In the genomic region with DNA sequence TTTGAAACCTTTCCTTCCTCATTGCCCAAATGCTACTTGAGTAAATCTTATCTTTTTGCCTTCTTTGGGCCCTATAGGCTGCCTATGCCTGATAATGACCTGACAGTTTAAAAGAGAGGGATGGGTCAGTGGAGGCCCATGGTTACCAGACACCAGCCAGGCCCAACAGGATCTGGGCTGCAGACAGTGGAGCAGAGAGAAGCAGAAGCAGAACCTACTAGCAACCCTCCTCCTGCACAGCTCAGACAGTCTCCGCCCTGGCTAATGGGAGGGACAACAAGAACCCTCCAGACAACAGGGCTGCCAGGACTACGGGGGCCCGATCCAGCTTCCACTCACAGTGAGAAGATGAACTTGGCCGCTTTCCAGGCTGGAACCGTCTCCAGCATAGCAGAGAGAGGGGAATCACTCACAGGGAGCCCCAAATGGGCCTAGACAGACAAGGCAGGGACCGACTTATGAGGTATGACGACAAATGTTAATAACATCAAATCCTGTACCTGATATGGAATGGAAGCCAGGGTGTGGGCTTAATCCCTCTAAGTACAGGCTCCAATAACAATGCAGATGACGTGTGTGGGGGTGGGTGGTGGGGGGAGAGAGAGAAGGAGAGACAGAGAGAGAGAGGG, we compare ENCODE assay signal across 10 cellular contexts. TPM values are rescaled to one million over a fixed set of nuclear protein-coding genes. Genes with fewer than 3 reads are reported as not detected.
A peak's percentile ranks its signal among the peaks of the same experiment; 100 is the strongest.
DNase-seq lines count a peak whose midpoint lies in the region; ATAC-seq and TF ChIP-seq lines count a peak whose summit lies in the region.
"Had no signal": no experiment of that assay in that cellular context is flagged by ENCODE, and none has a peak within 500 bp of the region (broad histone marks: within the 10 kb centered on the region; RNA-seq: fewer than 3 reads in every experiment).

No MANE protein-coding gene starts in this region.

- POLR2A ChIA-PET in naive thymus-derived CD8-positive, alpha-beta T cell (lab: Charles Lee): no interaction called here
- POLR2A ChIA-PET in Caco-2 (lab: Charles Lee): no interaction called here

- WGBS in esophagus, 2 donors: 74 to 77% methylated on average over 8 of the region's 8 CpGs

- peaks cover 0 to 4% (median 0%) of the 10 kb centered on the region in 9 donors for H3K9me3 Mint-ChIP-seq in naive thymus-derived CD8-positive, alpha-beta T cell
- H3K9me3 Mint-ChIP-seq in Caco-2 (ENCODE audit: unreplicated experiment): no peaks in the 10 kb centered on the region
- H3K9me3 Mint-ChIP-seq: activated CD4-positive, alpha-beta T cell treated with anti-CD3 and anti-CD28 coated beads, Interleukin-2, amount 10 ng/mL, durations not matched to agents 7 days and 5 days had no signal

- no peaks in the 10 kb centered on the region for H3K4me1 Mint-ChIP-seq in naive thymus-derived CD8-positive, alpha-beta T cell
- peaks cover 7% of the 10 kb centered on the region for H3K4me1 Mint-ChIP-seq in Caco-2 (ENCODE audit: low read depth, unreplicated experiment)

- ATAC-seq in naive thymus-derived CD8-positive, alpha-beta T cell: no peak

- TF ChIP-seq CTCF in tibial artery (IDR thresholded peaks at IDR 0.05): no peak
- TF ChIP-seq CTCF in Caco-2 (IDR thresholded peaks at IDR 0.05; ENCODE audit: insufficient read depth in 1 of 2, low read depth in 1 of 2, low read length in 1 of 2, severe bottlenecking in 1 of 2, unreplicated experiment in 1 of 2): no peak

- H3K4me3 ChIP-seq in esophagus (ENCODE audit: low read depth in 1 of 2, low read length in 2 of 2): no peak overlapping the region
- no peak overlapping the region for H3K4me3 ChIP-seq in tibial artery
- no peak overlapping the region for H3K4me3 ChIP-seq in Caco-2 (ENCODE audit: low read depth, low read length)

- H3K9me3 ChIP-seq in esophagus (ENCODE audit: control insufficient read depth in 2 of 2, insufficient read depth in 1 of 2, low read depth in 1 of 2, low read length in 1 of 2) (no peaks in the 10 kb centered on the region), tibial artery (peaks cover 0 to 5% (median 0%) of the 10 kb centered on the region in 3 donors), Caco-2 (0 out of 2 replicates have a peak, but pooled peaks cover 3% of the 10 kb centered on the region)

- H3K4me1 ChIP-seq in esophagus (ENCODE audit: control insufficient read depth in 2 of 2, insufficient read depth in 2 of 2, low read length in 1 of 2) (peaks cover 3 to 12% of the 10 kb centered on the region in 2 donors), tibial artery (peaks cover 0 to 89% (median 20%) of the 10 kb centered on the region in 4 donors), Caco-2 (no peaks in the 10 kb centered on the region)

- H3K27ac ChIP-seq in esophagus (ENCODE audit: low read depth in 2 of 2, low read length in 1 of 2) (peak overlapping the region; percentile 66 to 71), tibial artery (peak overlapping the region; percentile 62 to 65)

- H3K36me3 Mint-ChIP-seq in naive thymus-derived CD8-positive, alpha-beta T cell: peaks cover 19 to 85% (median 68%) of the 10 kb centered on the region in 3 donors
- H3K36me3 Mint-ChIP-seq in Caco-2 (ENCODE audit: insufficient read depth, unreplicated experiment): peaks cover 90% of the 10 kb centered on the region

- CTCF ChIA-PET in Caco-2 (lab: Charles Lee): no interaction called here

- H3K27ac Mint-ChIP-seq in naive thymus-derived CD8-positive, alpha-beta T cell: peak overlapping the region in 1 of 10 donors; percentile 5
- H3K27ac Mint-ChIP-seq in Caco-2 (ENCODE audit: unreplicated experiment): no peak overlapping the region
- H3K27ac Mint-ChIP-seq: activated CD4-positive, alpha-beta T cell treated with anti-CD3 and anti-CD28 coated beads, Interleukin-2, amount 10 ng/mL, durations not matched to agents 7 days and 5 days had no signal

- H3K4me3 Mint-ChIP-seq in naive thymus-derived CD8-positive, alpha-beta T cell: no peak overlapping the region
- H3K4me3 Mint-ChIP-seq in Caco-2 (ENCODE audit: unreplicated experiment): no peak overlapping the region
- H3K4me3 Mint-ChIP-seq: activated CD4-positive, alpha-beta T cell treated with anti-CD3 and anti-CD28 coated beads, Interleukin-2, amount 10 ng/mL, durations not matched to agents 7 days and 5 days had no signal

- H3K36me3 ChIP-seq in esophagus (ENCODE audit: control insufficient read depth in 2 of 2, insufficient read depth in 2 of 2, low read length in 1 of 2) (peaks cover 14 to 18% of the 10 kb centered on the region in 2 donors), tibial artery (peaks cover 33 to 75% (median 38%) of the 10 kb centered on the region in 3 donors), Caco-2 (ENCODE audit: control insufficient read depth, insufficient read depth, low read length) (peaks cover 12% of the 10 kb centered on the region)

- H3K27me3 ChIP-seq in esophagus (ENCODE audit: control insufficient read depth in 1 of 2, insufficient read depth in 2 of 2, low read length in 2 of 2) (no peaks in the 10 kb centered on the region), tibial artery (no peaks in the 10 kb centered on the region), Caco-2 (replicated peaks; ENCODE audit: control insufficient read depth, insufficient read depth, low read length) (no peaks in the 10 kb centered on the region; the same call in 1 of the 2 replicates)

- DNase-seq in NCI-H2227 treated with DMSO at 0.1 percent for 48 hours (lab: John Stamatoyannopoulos, UW): peak; percentile 66
- peak; percentile 53 for DNase-seq in mucosa of gallbladder (ENCODE audit: low spot score)
- peak; percentile 75 to 86 for DNase-seq in tibial artery
- no peak for DNase-seq in naive thymus-derived CD8-positive, alpha-beta T cell
- DNase-seq in Caco-2: no peak
- no peak for DNase-seq in DMS114 treated with DMSO at 0.1 percent for 48 hours (lab: John Stamatoyannopoulos, UW; ENCODE audit: unreplicated experiment)
- DNase-seq in NCI-H1417 treated with DMSO at 0.1 percent for 48 hours (lab: John Stamatoyannopoulos, UW): no peak
- DNase-seq: activated CD4-positive, alpha-beta T cell treated with anti-CD3 and anti-CD28 coated beads, Interleukin-2, amount 10 ng/mL, durations not matched to agents 7 days and 5 days; RPMI8226 had no signal

- H3K27me3 Mint-ChIP-seq in naive thymus-derived CD8-positive, alpha-beta T cell: no peaks in the 10 kb centered on the region
- no peaks in the 10 kb centered on the region for H3K27me3 Mint-ChIP-seq in Caco-2 (ENCODE audit: insufficient read depth, unreplicated experiment)
- H3K27me3 Mint-ChIP-seq: activated CD4-positive, alpha-beta T cell treated with anti-CD3 and anti-CD28 coated beads, Interleukin-2, amount 10 ng/mL, durations not matched to agents 7 days and 5 days had no signal

- intact Hi-C loops in tibial artery (cut with DNase I; ENCODE audit: low total_unique reads): no loop called here
- intact Hi-C loops in Caco-2 (cut with micrococcal nuclease; ENCODE audit: unreplicated experiment): no loop called here

- BruUV-seq in Caco-2 (replicated peaks; lab: Mats Ljungman, UMichigan): no TSS peak

RNA-seq across cellular contexts. Expression of a gene that starts 31.7 kb away (rescaled TPM):
- polyA plus RNA-seq in esophagus: under 1 TPM; 0.09 to 0.12 TPM
- 3.1 TPM for total RNA-seq in mucosa of gallbladder
- not detected for total RNA-seq in naive thymus-derived CD8-positive, alpha-beta T cell
- polyA plus RNA-seq in naive thymus-derived CD8-positive, alpha-beta T cell: under 1 TPM in 1 of 3 donors, not detected in 2; 0.01 TPM
- 0.77 and 0.84 TPM in 2 replicates for total RNA-seq in Caco-2 (2022)

Comparison
In these comparisons a context has a peak if more than half of its experiments do, and no peak if none do; other contexts are left out.
1. DNase-seq: peak in NCI-H2227 treated with DMSO at 0.1 percent for 48 hours (single experiment), mucosa of gallbladder (single experiment) and tibial artery (2 of 2); none in naive thymus-derived CD8-positive, alpha-beta T cell (0 of 10), Caco-2 (0 of 2), DMS114 treated with DMSO at 0.1 percent for 48 hours (single experiment) and NCI-H1417 treated with DMSO at 0.1 percent for 48 hours (single experiment).